1 cellular context compared by ENCODE assay signal in the genomic region with DNA sequence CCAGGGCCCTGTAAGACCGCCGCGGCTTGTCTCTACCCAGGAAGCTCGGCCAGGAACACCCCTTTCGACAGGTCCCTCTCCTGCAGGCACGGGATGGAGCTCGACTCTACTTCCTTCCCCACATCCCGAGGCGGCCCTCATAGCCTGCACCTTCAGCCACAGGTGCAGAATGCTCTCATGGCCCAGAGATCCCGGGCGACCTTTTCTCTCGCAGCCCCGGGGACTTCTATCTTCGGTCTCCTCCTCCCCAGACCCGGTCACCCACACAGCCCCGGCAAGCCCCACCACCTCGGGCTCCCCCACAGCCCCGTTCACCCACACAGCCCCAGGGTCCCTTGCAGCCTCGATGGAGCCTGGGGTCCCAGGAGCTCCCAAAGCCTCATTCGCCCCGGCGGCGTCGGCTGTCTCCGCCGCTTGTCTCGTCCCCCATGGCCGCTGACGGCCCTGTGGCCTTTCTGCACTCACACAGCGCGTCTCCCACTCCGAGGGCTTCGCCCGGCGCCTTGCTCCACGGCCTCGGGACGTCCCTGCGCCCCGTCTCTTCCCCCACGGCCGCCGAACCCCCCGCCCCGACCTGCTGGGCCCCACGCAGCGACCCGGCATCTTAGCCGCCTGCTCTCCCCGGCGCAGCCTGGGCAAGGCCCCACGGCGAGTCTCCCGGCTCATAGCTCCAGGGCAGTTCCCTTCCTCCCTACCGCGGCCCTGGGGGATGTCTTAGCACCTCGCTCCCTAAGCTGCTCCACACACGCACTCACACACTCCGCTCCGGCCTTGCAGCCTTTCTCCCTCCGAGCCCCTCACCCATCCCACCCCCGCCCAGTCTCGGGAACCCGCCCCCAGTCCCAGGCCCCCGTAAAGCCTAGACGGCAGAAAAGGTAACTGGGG.
TF ChIP-seq lines count a peak whose summit lies in the region.

No MANE protein-coding gene starts in this region.

TF ChIP-seq in GM23338, 12 proteins besides CTCF, POLR2A, EP300 and RAD21 (continued from another document):
- TF ChIP-seq JUNB (IDR thresholded peaks at IDR 0.05; ENCODE audit: unreplicated experiment) (no peak), CREB1 (CRISPR knock-in tag; IDR thresholded peaks at IDR 0.05; ENCODE audit: low read depth) (no peak), STAT1 (IDR thresholded peaks at IDR 0.05; ENCODE audit: unreplicated experiment) (no peak), NANOG (IDR thresholded peaks at IDR 0.05; ENCODE audit: borderline replicate concordance) (no peak), EZH2phosphoT487 (IDR thresholded peaks at IDR 0.05; ENCODE audit: unreplicated experiment) (no peak)
